ENCODE assay signal across 16 cellular contexts in genomic region chr7:1812693-1813393, GRCh38.
DNase-seq lines count a peak whose midpoint lies in the region; ATAC-seq and TF ChIP-seq lines count a peak whose summit lies in the region.
"Had no signal": no experiment of that assay in that cellular context is flagged by ENCODE, and none has a peak within 500 bp of the region (broad histone marks: within the 10 kb centered on the region; RNA-seq: fewer than 3 reads in every experiment).

No MANE protein-coding gene starts in this region.

- H3K4me2 ChIP-seq in H9 (ENCODE audit: insufficient read depth, insufficient read length, low read length) (no peak overlapping the region), mesendoderm (ENCODE audit: low read length) (no peak overlapping the region)

- H2BK15ac ChIP-seq in H9 (ENCODE audit: low read depth, low read length) (no peak overlapping the region), mesendoderm (replicated peaks; ENCODE audit: low read depth) (no peak overlapping the region)

- no peak overlapping the region for H2AFZ ChIP-seq in H9 (ENCODE audit: low read length)

- H2BK20ac ChIP-seq in H9 (ENCODE audit: low read depth, low read length, poor library complexity, severe bottlenecking), result no peak overlapping the region

- no peaks in the 10 kb centered on the region; a peak in 1 of 7 replicates for H3K36me3 Mint-ChIP-seq in H9 (ENCODE audit: insufficient read depth in 1 of 3, low read depth in 3 of 3)
- no peaks in the 10 kb centered on the region for H3K36me3 Mint-ChIP-seq in activated CD8-positive, alpha-beta T cell treated with anti-CD3 and anti-CD28 coated beads for 36 hours (ENCODE audit: low read depth)

- H3K79me1 ChIP-seq in H9 (ENCODE audit: insufficient read depth, low read depth, low read length, poor library complexity, severe bottlenecking) (no peaks in the 10 kb centered on the region), mesendoderm (ENCODE audit: low read length) (no peaks in the 10 kb centered on the region)

- no peak overlapping the region for H3K4me3 ChIP-seq in AG04449 (ENCODE audit: low read depth, low read length)
- H3K4me3 ChIP-seq in cardiac fibroblast (replicated peaks in 1 of 2; ENCODE audit: low read depth in 2 of 2, low read length in 2 of 2), result no peak overlapping the region
- no peak overlapping the region for H3K4me3 ChIP-seq in mesendoderm (ENCODE audit: low read length)
- H3K4me3 ChIP-seq: lung, SJSA1 had no signal

- no peak overlapping the region for H2BK120ac ChIP-seq in H9 (ENCODE audit: low read depth, low read length, poor library complexity, severe bottlenecking)
- H2BK120ac ChIP-seq in mesendoderm (ENCODE audit: low read depth, low read length), result no peak overlapping the region

- no peaks in the 10 kb centered on the region for H4K20me1 ChIP-seq in H9 (ENCODE audit: control insufficient read depth, insufficient read depth, insufficient read length)

- H3K9me3 Mint-ChIP-seq in H9, result no peaks in the 10 kb centered on the region
- no peaks in the 10 kb centered on the region for H3K9me3 Mint-ChIP-seq in activated CD8-positive, alpha-beta T cell treated with anti-CD3 and anti-CD28 coated beads for 36 hours
- H3K9me3 Mint-ChIP-seq: activated B cell treated with CpG ODN at 0.5 μM for 24 hours had no signal

- H3K27ac Mint-ChIP-seq in H9, result peak overlapping the region in 1 of 3 experiments; percentile 18; a peak in 1 of 7 replicates
- H3K27ac Mint-ChIP-seq in activated CD8-positive, alpha-beta T cell treated with anti-CD3 and anti-CD28 coated beads for 36 hours, result no peak overlapping the region
- H3K27ac Mint-ChIP-seq: activated B cell treated with CpG ODN at 0.5 μM for 24 hours had no signal

- H3K4ac ChIP-seq in H9 (ENCODE audit: low read depth, low read length), result no peak overlapping the region
- no peak overlapping the region for H3K4ac ChIP-seq in mesendoderm (ENCODE audit: low read depth, low read length)

- no peak for DNase-seq in AG04449 (ENCODE audit: low read depth, low spot score)
- DNase-seq in H9, result no peak
- no peak for DNase-seq in cardiac fibroblast (ENCODE audit: low read depth in 2 of 2)
- DNase-seq in mesendoderm, result peak; percentile 58
- DNase-seq in UCSD-AML1 (lab: John Stamatoyannopoulos, UW; ENCODE audit: unreplicated experiment), result no peak
- no peak for DNase-seq in activated CD8-positive, alpha-beta T cell treated with anti-CD3 and anti-CD28 coated beads for 36 hours
- no peak for DNase-seq in NCI-H1105 treated with DMSO at 0.1 percent for 48 hours (lab: John Stamatoyannopoulos, UW)
- DNase-seq: activated B cell treated with CpG ODN at 0.5 μM for 24 hours; activated T-cell treated with anti-CD3 and anti-CD28 coated beads, Interleukin-2, amount 50 U/mL, for 1 hour; amygdala; effector memory CD4-positive, alpha-beta T cell; nucleus accumbens had no signal

- CTCF ChIA-PET in AG04449 (lab: Yijun Ruan, JAX), result interaction anchor here (1.7 to 2.1 kb wide), 2 partner anchors 38 to 396 kb away, joined by 3 to 7 read pairs; no protein-coding TSS in a partner anchor
- CTCF ChIA-PET in activated CD8-positive, alpha-beta T cell treated with anti-CD3 and anti-CD28 coated beads for 36 hours (lab: Charles Lee), result no interaction called here

- no peak overlapping the region for H3K27ac ChIP-seq in H9 (ENCODE audit: insufficient read length, low read depth, low read length)
- no peak overlapping the region for H3K27ac ChIP-seq in mesendoderm (ENCODE audit: low read depth, low read length)
- H3K27ac ChIP-seq: C4-2B, SJSA1 had no signal

- POLR2A ChIA-PET in AG04449 (lab: Yijun Ruan, JAX), result no interaction called here
- POLR2A ChIA-PET in activated CD8-positive, alpha-beta T cell treated with anti-CD3 and anti-CD28 coated beads for 36 hours (lab: Charles Lee), result no interaction called here

- no peaks in the 10 kb centered on the region; the same call in none of the 2 replicates for H3K27me3 Mint-ChIP-seq in H9 (ENCODE audit: low read depth)
- no peaks in the 10 kb centered on the region for H3K27me3 Mint-ChIP-seq in activated CD8-positive, alpha-beta T cell treated with anti-CD3 and anti-CD28 coated beads for 36 hours
- H3K27me3 Mint-ChIP-seq: activated B cell treated with CpG ODN at 0.5 μM for 24 hours had no signal

- no peak for ATAC-seq in HG03039 (IDR thresholded peaks at IDR 0.05; ENCODE audit: unreplicated experiment)
- ATAC-seq in activated CD8-positive, alpha-beta T cell treated with anti-CD3 and anti-CD28 coated beads for 36 hours, result no peak

- H3K23me2 ChIP-seq in H9 (ENCODE audit: insufficient read length, low read depth, low read length, poor library complexity, severe bottlenecking), result no peaks in the 10 kb centered on the region

- TF ChIP-seq CTCF in AG04449 (IDR thresholded peaks at IDR 0.05; ENCODE audit: insufficient read depth, low read length, missing control alignments) (peak; percentile 7), H9 (conservative IDR thresholded peaks at IDR 0.05) (peak; percentile 53; the same call in 2 of the 3 replicates), cardiac fibroblast (IDR thresholded peaks at IDR 0.05; ENCODE audit: low read depth, low read length) (peak; percentile 12)
- no peak for TF ChIP-seq CTCF in activated CD8-positive, alpha-beta T cell treated with anti-CD3 and anti-CD28 coated beads for 36 hours (IDR thresholded peaks at IDR 0.05)

- H2BK5ac ChIP-seq in H9 (ENCODE audit: insufficient read length, low read length) (no peak overlapping the region), mesendoderm (ENCODE audit: low read length) (no peak overlapping the region)

- intact Hi-C loops in activated CD8-positive, alpha-beta T cell treated with anti-CD3 and anti-CD28 coated beads for 36 hours (cut with micrococcal nuclease), result no loop called here

- H3K79me2 ChIP-seq in H9 (ENCODE audit: insufficient read depth, low read length) (no peaks in the 10 kb centered on the region), mesendoderm (ENCODE audit: control insufficient read depth, insufficient read depth, low read length) (no peaks in the 10 kb centered on the region)

- H4K5ac ChIP-seq in H9 (ENCODE audit: insufficient read length, low read depth, low read length) (no peak overlapping the region), mesendoderm (ENCODE audit: low read length) (no peak overlapping the region)

- H3K18ac ChIP-seq in H9 (ENCODE audit: insufficient read length, low read depth, low read length) (no peak overlapping the region), mesendoderm (ENCODE audit: low read length) (no peak overlapping the region)

- H3K4me1 Mint-ChIP-seq in H9, result peaks cover 4 to 7% of the 10 kb centered on the region in 2 experiments; a peak in 3 of 4 replicates
- H3K4me1 Mint-ChIP-seq in activated CD8-positive, alpha-beta T cell treated with anti-CD3 and anti-CD28 coated beads for 36 hours (ENCODE audit: low read depth), result peaks cover 1% of the 10 kb centered on the region

- H3K14ac ChIP-seq in H9 (ENCODE audit: insufficient read depth, low read length), result no peak overlapping the region; the same call in 1 of the 2 replicates

- H3K9me3 ChIP-seq in H9 (ENCODE audit: control insufficient read depth, low read depth, low read length), result no peaks in the 10 kb centered on the region
- H3K9me3 ChIP-seq: SJSA1 had no signal

- no peak overlapping the region for H3K4me3 Mint-ChIP-seq in H9
- H3K4me3 Mint-ChIP-seq in activated CD8-positive, alpha-beta T cell treated with anti-CD3 and anti-CD28 coated beads for 36 hours, result no peak overlapping the region
- H3K4me3 Mint-ChIP-seq: activated B cell treated with CpG ODN at 0.5 μM for 24 hours had no signal

- H3T11ph ChIP-seq in H9 (ENCODE audit: low read length), result no peak overlapping the region

- no peaks in the 10 kb centered on the region for H3K27me3 ChIP-seq in H9 (ENCODE audit: insufficient read depth, low read length)
- no peaks in the 10 kb centered on the region for H3K27me3 ChIP-seq in mesendoderm (ENCODE audit: insufficient read depth, low read length, poor library complexity)
- H3K27me3 ChIP-seq: SJSA1 had no signal

- no peak overlapping the region for H3K23ac ChIP-seq in H9 (ENCODE audit: insufficient read length, low read depth, low read length)
- no peak overlapping the region for H3K23ac ChIP-seq in mesendoderm (ENCODE audit: low read length)

- no peak overlapping the region for H2AK5ac ChIP-seq in H9 (ENCODE audit: insufficient read length, low read length)
- H2AK5ac ChIP-seq in mesendoderm (ENCODE audit: low read length), result no peak overlapping the region

- no peak overlapping the region for H4K91ac ChIP-seq in H9 (ENCODE audit: insufficient read length, low read depth, low read length)

- H2BK12ac ChIP-seq in H9 (ENCODE audit: insufficient read length, low read depth, low read length), result no peak overlapping the region

- no CpG with 5 or more reads among the region's 29 CpGs for WGBS in H9 (ENCODE audit: extremely low coverage, insufficient read length, low lambda C conversion rate)
- WGBS in mesendoderm (ENCODE audit: extremely low coverage, insufficient coverage, low lambda C conversion rate), result no CpG with 5 or more reads among the region's 29 CpGs

- H3K4me1 ChIP-seq in H9 (ENCODE audit: insufficient read depth, low read length) (no peaks in the 10 kb centered on the region), mesendoderm (ENCODE audit: control insufficient read depth, low read depth, low read length) (no peaks in the 10 kb centered on the region)

- H3K56ac ChIP-seq in H9 (ENCODE audit: insufficient read length, low read depth, low read length), result no peak overlapping the region
- H3K56ac ChIP-seq in mesendoderm (ENCODE audit: low read length), result no peak overlapping the region

- H3K9ac ChIP-seq in H9 (ENCODE audit: extremely low read depth, insufficient read length, low read length), result no peak overlapping the region
- no peak overlapping the region for H3K9ac ChIP-seq in mesendoderm (ENCODE audit: low read length)

- H4K8ac ChIP-seq in H9 (replicated peaks; ENCODE audit: insufficient read length, low read depth, low read length) (no peak overlapping the region), mesendoderm (ENCODE audit: low read depth, low read length) (no peak overlapping the region)

- no peaks in the 10 kb centered on the region for H3K36me3 ChIP-seq in mesendoderm (ENCODE audit: control insufficient read depth, insufficient read depth, low read length)
- H3K36me3 ChIP-seq: SJSA1 had no signal
